ENCODE assay signal across 18 cellular contexts in genomic region chr16:14398014-14398717, GRCh38.
"Had no signal": no experiment of that assay in that cellular context is flagged by ENCODE, and none has a peak within 500 bp of the region (broad histone marks: within the 10 kb centered on the region; RNA-seq: fewer than 3 reads in every experiment).

No MANE protein-coding gene starts in this region.

- H3K4me2 ChIP-seq: hepatocyte, smooth muscle cell had no signal

- H3K27me3 ChIP-seq: hepatocyte, upper lobe of left lung had no signal

- H2AFZ ChIP-seq: hepatocyte had no signal

- DNase-seq: activated CD4-positive, alpha-beta T cell treated with anti-CD3 and anti-CD28 coated beads, Interleukin-2, amount 50 U/mL, for 48 hours; activated naive CD8-positive, alpha-beta T cell treated with anti-CD3 and anti-CD28 coated beads for 36 hours; activated T-cell treated with anti-CD3 and anti-CD28 coated beads, Interleukin-2, amount 50 U/mL, for 4 hours; effector memory CD8-positive, alpha-beta T cell; kidney; left ventricle myocardium inferior; mesendoderm; occipital lobe; right cardiac atrium; stimulated activated CD4-positive, alpha-beta T cell treated with anti-CD3 and anti-CD28 coated beads, Interleukin-4, amount 100 ng/mL, for 4 hours; stimulated activated CD8-positive, alpha-beta memory T cell treated with anti-CD3 and anti-CD28 coated beads, Interleukin-4, amount 100 ng/mL, for 48 hours; stimulated activated naive CD4-positive, alpha-beta T cell treated with Interleukin-2 at 50 U/mL for 16 hours; T-helper 17 cell; upper lobe of left lung; WERI-Rb-1 had no signal

- H3K79me2 ChIP-seq: hepatocyte had no signal

- H3K4me3 ChIP-seq: hepatocyte, left ventricle myocardium inferior, smooth muscle cell, upper lobe of left lung had no signal

- H3K27ac ChIP-seq: upper lobe of left lung, WERI-Rb-1 had no signal

- H3K9me3 ChIP-seq: left ventricle myocardium inferior, upper lobe of left lung had no signal

- ATAC-seq: activated T-cell treated with anti-CD3 and anti-CD28 coated beads, Interleukin-2, amount 50 U/mL, for 4 hours; effector memory CD8-positive, alpha-beta T cell; natural killer cell treated with Interleukin-12 subunit alpha and Interleukin-12 subunit beta and Interleukin-15 and Interleukin-18, amount 100 ng/mL, for 72 hours; T-helper 17 cell had no signal

- FAIRE-seq: kidney had no signal

- H3K36me3 ChIP-seq: left ventricle myocardium inferior, upper lobe of left lung, WERI-Rb-1 had no signal
